27 cellular contexts compared by ENCODE assay signal in the genomic region with DNA sequence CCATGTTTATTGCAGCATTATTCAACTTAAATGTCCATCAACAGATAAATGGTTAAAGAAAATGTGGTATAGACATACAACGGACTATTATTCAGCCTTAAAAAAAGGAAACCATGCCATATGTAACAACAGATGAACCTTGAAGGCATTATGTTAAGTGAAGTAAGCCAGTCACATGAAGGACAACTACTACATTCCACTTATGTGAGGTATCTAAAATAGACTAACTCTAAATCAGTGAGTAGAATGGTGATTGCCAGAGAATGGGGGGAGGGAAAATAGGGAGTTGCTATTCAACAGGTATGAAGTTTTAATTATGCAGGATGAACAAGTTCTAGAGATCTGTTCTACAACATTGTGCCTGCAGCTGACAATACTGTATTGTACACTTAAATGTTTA. TPM values are rescaled to one million over a fixed set of nuclear protein-coding genes. Genes with fewer than 3 reads are reported as not detected.
DNase-seq lines count a peak whose midpoint lies in the region; ATAC-seq, FAIRE-seq and TF ChIP-seq lines count a peak whose summit lies in the region.
"Had no signal": no experiment of that assay in that cellular context is flagged by ENCODE, and none has a peak within 500 bp of the region (broad histone marks: within the 10 kb centered on the region; RNA-seq: fewer than 3 reads in every experiment).

No MANE protein-coding gene starts in this region.

- H3K9me3 ChIP-seq in breast epithelium: no peaks in the 10 kb centered on the region
- no peaks in the 10 kb centered on the region for H3K9me3 ChIP-seq in skeletal muscle tissue (ENCODE audit: control insufficient read depth in 3 of 3, low read length in 3 of 3)
- H3K9me3 ChIP-seq: esophagus muscularis mucosa, stomach had no signal

- H3K9ac ChIP-seq in skeletal muscle tissue (ENCODE audit: low read depth in 1 of 3, low read length in 3 of 3): no peak overlapping the region
- H3K9ac ChIP-seq: BLaER1 treated with 17β-estradiol and CSF1 and Interleukin-3, amounts not matched to agents 10 nM and 100 nM had no signal

- TF ChIP-seq CTCF in MCF 10A (IDR thresholded peaks at IDR 0.05; ENCODE audit: unreplicated experiment) (no peak), breast epithelium (IDR thresholded peaks at IDR 0.05) (no peak), fibroblast of pulmonary artery (IDR thresholded peaks at IDR 0.05; ENCODE audit: low read length, missing control alignments) (no peak)

- ATAC-seq in GM18861 (IDR thresholded peaks at IDR 0.05; ENCODE audit: unreplicated experiment): no peak
- ATAC-seq: activated naive CD8-positive, alpha-beta T cell treated with anti-CD3 and anti-CD28 coated beads, Interleukin-2, amount 50 U/mL, for 24 hours had no signal

- DNase-seq in MCF 10A (ENCODE audit: unreplicated experiment) (no peak), breast epithelium (ENCODE audit: low spot score in 2 of 2) (no peak), SK-MEL-5 (ENCODE audit: low read depth, low spot score) (peak; percentile 40), fibroblast of pulmonary artery (ENCODE audit: low read depth) (peak; percentile 17), NCI-H2196 treated with DMSO at 0.1 percent for 48 hours (lab: John Stamatoyannopoulos, UW; ENCODE audit: unreplicated experiment) (no peak), GM12891 (ENCODE audit: insufficient read length, low spot score) (no peak)
- DNase-seq: activated CD4-positive, alpha-beta T cell treated with anti-CD3 and anti-CD28 coated beads, Interleukin-2, amount 10 ng/mL, durations not matched to agents 24 days and 14 days; activated naive CD8-positive, alpha-beta T cell treated with anti-CD3 and anti-CD28 coated beads, Interleukin-2, amount 50 U/mL, for 24 hours; Calu3; islet precursor cell; KBM-7; NCI-H1092; NCI-H2081; NCI-H510A; NK-92 treated with Interleukin-12 subunit alpha and Interleukin-12 subunit beta, amount 100 ng/mL, for 24 hours; small intestine; stimulated activated CD4-positive, alpha-beta T cell treated with anti-CD3 and anti-CD28 coated beads, Interleukin-4, amount 100 ng/mL, for 1 hour; stomach had no signal

- H3K4me3 Mint-ChIP-seq in MCF 10A (ENCODE audit: unreplicated experiment): no peak overlapping the region
- H3K4me3 Mint-ChIP-seq: activated CD4-positive, alpha-beta T cell treated with anti-CD3 and anti-CD28 coated beads, Interleukin-2, amount 10 ng/mL, durations not matched to agents 24 days and 14 days; activated naive CD8-positive, alpha-beta T cell treated with anti-CD3 and anti-CD28 coated beads, Interleukin-2, amount 50 U/mL, for 24 hours; memory B cell; nephron; type B pancreatic cell had no signal

- H3K27me3 Mint-ChIP-seq in MCF 10A (ENCODE audit: insufficient read depth, unreplicated experiment): no peaks in the 10 kb centered on the region
- H3K27me3 Mint-ChIP-seq: activated CD4-positive, alpha-beta T cell treated with anti-CD3 and anti-CD28 coated beads, Interleukin-2, amount 10 ng/mL, durations not matched to agents 24 days and 14 days; activated naive CD8-positive, alpha-beta T cell treated with anti-CD3 and anti-CD28 coated beads, Interleukin-2, amount 50 U/mL, for 24 hours; memory B cell; type B pancreatic cell had no signal

- FAIRE-seq in GM12891 (lab: Jason Lieb, UNC): no peak
- FAIRE-seq: A204.1, small intestine had no signal

- CTCF ChIA-PET in MCF 10A (lab: Yijun Ruan, JAX): no interaction called here

- in situ Hi-C loops in SK-MEL-5 (cut with HindIII; ENCODE audit: low pct_unique_long_range_greater_than_20kb, low sequenced_read_pairs): no loop called here

- TF ChIP-seq POLR2A in breast epithelium (IDR thresholded peaks at IDR 0.05): no peak
- TF ChIP-seq POLR2A in GM12891 (IDR thresholded peaks at IDR 0.05; ENCODE audit: low read depth, low read length): no peak

- peak overlapping the region; percentile 62 for H3K27ac Mint-ChIP-seq in MCF 10A (ENCODE audit: low read depth, unreplicated experiment)
- H3K27ac Mint-ChIP-seq: activated CD4-positive, alpha-beta T cell treated with anti-CD3 and anti-CD28 coated beads, Interleukin-2, amount 10 ng/mL, durations not matched to agents 24 days and 14 days; activated naive CD8-positive, alpha-beta T cell treated with anti-CD3 and anti-CD28 coated beads, Interleukin-2, amount 50 U/mL, for 24 hours; memory B cell; nephron; type B pancreatic cell had no signal

- peaks cover 38% of the 10 kb centered on the region for H3K36me3 Mint-ChIP-seq in MCF 10A (ENCODE audit: insufficient read depth, unreplicated experiment)

- H3K36me3 ChIP-seq in breast epithelium (no peaks in the 10 kb centered on the region), skeletal muscle tissue (ENCODE audit: control insufficient read depth in 3 of 3, insufficient read depth in 3 of 3, low read length in 3 of 3) (peaks cover 0 to 2% (median 0%) of the 10 kb centered on the region in 3 donors)
- H3K36me3 ChIP-seq: cardiac muscle cell had no signal

- H3K27me3 ChIP-seq in breast epithelium: no peaks in the 10 kb centered on the region
- no peaks in the 10 kb centered on the region for H3K27me3 ChIP-seq in skeletal muscle tissue (ENCODE audit: control insufficient read depth in 3 of 3, insufficient read depth in 3 of 3, low read length in 3 of 3)
- H3K27me3 ChIP-seq: BLaER1 treated with 17β-estradiol and CSF1 and Interleukin-3, amounts not matched to agents 10 nM and 100 nM; cardiac muscle cell; esophagus muscularis mucosa; stomach had no signal

- BruUV-seq in MCF 10A (replicated peaks; lab: Mats Ljungman, UMichigan): no TSS peak

- H3K4me3 ChIP-seq in breast epithelium (no peak overlapping the region), fibroblast of pulmonary artery (replicated peaks; ENCODE audit: low read depth, low read length) (no peak overlapping the region), skeletal muscle tissue (ENCODE audit: low read length in 3 of 3) (peak overlapping the region in 1 of 3 donors; percentile 9)
- H3K4me3 ChIP-seq: BLaER1 treated with 17β-estradiol and CSF1 and Interleukin-3, amounts not matched to agents 10 nM and 100 nM; cardiac muscle cell; esophagus muscularis mucosa; stomach had no signal

- H3K4me1 ChIP-seq in breast epithelium: no peaks in the 10 kb centered on the region
- H3K4me1 ChIP-seq in skeletal muscle tissue (ENCODE audit: control insufficient read depth in 3 of 3, insufficient read depth in 3 of 3, low read length in 3 of 3): peaks cover 9 to 31% (median 25%) of the 10 kb centered on the region in 3 donors

- peaks cover 42% of the 10 kb centered on the region for H3K4me1 Mint-ChIP-seq in MCF 10A (ENCODE audit: insufficient read depth, unreplicated experiment)

- intact Hi-C loops in MCF 10A (cut with micrococcal nuclease) (no loop called here), breast epithelium (cut with DNase I; ENCODE audit: low total_unique reads) (loop anchor here (10.0 kb wide), 1 partner anchor 477 kb away; no protein-coding TSS in a partner anchor)

- H3K27ac ChIP-seq in breast epithelium (no peak overlapping the region), skeletal muscle tissue (ENCODE audit: low read depth, low read length) (peak overlapping the region; percentile 71)
- H3K27ac ChIP-seq: BLaER1 treated with 17β-estradiol and CSF1 and Interleukin-3, amounts not matched to agents 10 nM and 100 nM; cardiac muscle cell; esophagus muscularis mucosa; stomach had no signal

- no peaks in the 10 kb centered on the region for H3K9me3 Mint-ChIP-seq in MCF 10A (ENCODE audit: unreplicated experiment)
- H3K9me3 Mint-ChIP-seq: activated CD4-positive, alpha-beta T cell treated with anti-CD3 and anti-CD28 coated beads, Interleukin-2, amount 10 ng/mL, durations not matched to agents 24 days and 14 days; activated naive CD8-positive, alpha-beta T cell treated with anti-CD3 and anti-CD28 coated beads, Interleukin-2, amount 50 U/mL, for 24 hours; memory B cell had no signal

- POLR2A ChIA-PET in MCF 10A (lab: Yijun Ruan, JAX): interaction anchor here (1.3 to 2.6 kb wide), 4 partner anchors 10 to 64 kb away, joined by 3 to 21 read pairs (median 4); a partner anchor contains a TSS

TF ChIP-seq in GM12891, 5 proteins besides CTCF, POLR2A, EP300 and RAD21:
- TF ChIP-seq SPI1 (IDR thresholded peaks at IDR 0.05; ENCODE audit: low read depth, low read length) (no peak), PAX5 (IDR thresholded peaks at IDR 0.05; ENCODE audit: insufficient read depth, low read length, severe bottlenecking) (no peak), POLR2AphosphoS5 (IDR thresholded peaks at IDR 0.05; ENCODE audit: low read depth, low read length) (no peak), POU2F2 (IDR thresholded peaks at IDR 0.05; ENCODE audit: low read depth, low read length) (no peak), TAF1 (IDR thresholded peaks at IDR 0.05; ENCODE audit: low read depth, low read length) (no peak)

RNA-seq across cellular contexts. Expression of a gene that starts 10.1 kb away (rescaled TPM):
- total RNA-seq in MCF 10A (2022) (62.8 and 63.3 TPM in 2 replicates), breast epithelium (10 to 100 TPM; 32.6 to 85.9 (median 53.7) TPM), skeletal muscle tissue (29.2 TPM)
- 54.8 and 55.1 TPM in 2 replicates for total RNA-seq in SK-MEL-5 (2014; rRNA removed; shearing (Covaris generic))
- 31.7 and 51.4 TPM in 2 replicates for polyA plus RNA-seq in SK-MEL-5 (2015; cell fraction: cytosol; rRNA removed)
- 95.5 and 128 TPM in 2 replicates for polyA plus RNA-seq in SK-MEL-5 (2015; cell fraction: nucleus; rRNA removed)
- 14.2 TPM for polyA plus RNA-seq in GM12891 (2012; ENCODE audit: low read depth, missing spikeins)

Comparison
In these comparisons a context has a peak if more than half of its experiments do, and no peak if none do; other contexts are left out.
1. DNase-seq: peak in SK-MEL-5 (single experiment) and fibroblast of pulmonary artery (single experiment); none in MCF 10A (single experiment), breast epithelium (0 of 2), NCI-H2196 treated with DMSO at 0.1 percent for 48 hours (single experiment) and GM12891 (single experiment).